Comparison of ENCODE assay signal across 20 cellular contexts in the genomic region with DNA sequence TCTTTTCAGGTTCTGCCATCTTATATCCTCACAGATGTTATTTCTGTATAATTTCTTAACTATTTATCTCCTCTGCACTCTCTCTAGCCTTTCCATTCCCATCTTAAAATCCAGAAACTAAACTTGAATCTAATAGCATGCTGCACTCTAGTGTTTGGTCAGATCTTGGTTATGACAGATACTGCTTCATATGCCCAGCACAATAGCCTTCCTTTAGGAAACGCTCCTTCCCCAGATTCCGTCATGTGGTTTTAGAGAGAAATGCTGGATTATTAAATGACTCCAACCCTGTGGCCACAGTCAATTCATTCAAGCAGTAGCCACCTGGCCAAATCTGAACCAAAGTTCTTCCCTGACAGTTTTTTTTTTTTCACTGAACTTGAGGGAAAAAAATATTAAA. TPM values are rescaled to one million over a fixed set of nuclear protein-coding genes. Genes with fewer than 3 reads are reported as not detected.
A peak's percentile ranks its signal among the peaks of the same experiment; 100 is the strongest.
DNase-seq lines count a peak whose midpoint lies in the region; ATAC-seq and TF ChIP-seq lines count a peak whose summit lies in the region.
"Had no signal": no experiment of that assay in that cellular context is flagged by ENCODE, and none has a peak within 500 bp of the region (broad histone marks: within the 10 kb centered on the region; RNA-seq: fewer than 3 reads in every experiment).

No MANE protein-coding gene starts in this region.

- H2AFZ ChIP-seq in SK-N-SH (ENCODE audit: low read depth) = no peak overlapping the region
- H2AFZ ChIP-seq: PC-9 had no signal

- POLR2A ChIA-PET in SK-N-SH (lab: Yijun Ruan, JAX) = no interaction called here

- no peak for TF ChIP-seq RAD21 in SK-N-SH (IDR thresholded peaks at IDR 0.05; ENCODE audit: low read length)

- CTCF ChIA-PET in SK-N-SH (lab: Yijun Ruan, JAX) = interaction anchor here (0.7 to 3.8 kb wide), 5 partner anchors 10 to 145 kb away, joined by 3 to 14 read pairs (median 3); a partner anchor contains a TSS

- no peaks in the 10 kb centered on the region for H3K36me3 ChIP-seq in SK-N-SH (replicated peaks in 1 of 2; ENCODE audit: control insufficient read depth in 1 of 2, insufficient read depth in 2 of 2, low read length in 1 of 2)
- H3K36me3 ChIP-seq: neutrophil, right atrium auricular region, tibial artery had no signal

- no peak for TF ChIP-seq EP300 in SK-N-SH (IDR thresholded peaks at IDR 0.05; ENCODE audit: borderline replicate concordance in 1 of 2, low read depth in 1 of 2, low read length in 1 of 2)

- H3K79me2 ChIP-seq in SK-N-SH (ENCODE audit: insufficient read depth) = no peaks in the 10 kb centered on the region

- H3K27me3 ChIP-seq in SK-N-SH (ENCODE audit: insufficient read depth) = no peaks in the 10 kb centered on the region
- H3K27me3 ChIP-seq: neutrophil, right atrium auricular region, tibial artery had no signal

- H3F3A ChIP-seq in SK-N-SH (replicated peaks; ENCODE audit: insufficient read depth) = no peaks in the 10 kb centered on the region

- no peaks in the 10 kb centered on the region for H3K9me3 ChIP-seq in SK-N-SH
- H3K9me3 ChIP-seq: neutrophil, right atrium auricular region, tibial artery had no signal

- WGBS in SK-N-SH (ENCODE audit: low lambda C conversion rate) = 82% methylated on average over 2 of the region's 2 CpGs

- H3K4me3 ChIP-seq in SK-N-SH (ENCODE audit: low read depth in 2 of 2, low read length in 1 of 2) (no peak overlapping the region), LNCaP clone FGC (ENCODE audit: low read depth, low read length) (no peak overlapping the region)
- H3K4me3 ChIP-seq: coronary artery, PC-9, right atrium auricular region, tibial artery had no signal

- DNase-seq in SK-N-SH (no peak), LNCaP clone FGC (ENCODE audit: low read depth) (no peak), amniotic epithelial cell (ENCODE audit: low read depth) (peak; percentile 43), myocyte (ENCODE audit: low read depth) (peak; percentile 22), NCI-H128 (lab: John Stamatoyannopoulos, UW; ENCODE audit: unreplicated experiment) (no peak), SIG-M5 treated with dmso at 0.1 percent for 504 hours (lab: John Stamatoyannopoulos, UW; ENCODE audit: unreplicated experiment) (no peak), SHP77 treated with DMSO at 0.1 percent for 48 hours (lab: John Stamatoyannopoulos, UW) (no peak)
- DNase-seq: 8988T; activated CD4-positive, alpha-beta T cell treated with anti-CD3 and anti-CD28 coated beads, Interleukin-2, amount 50 U/mL, for 4 hours; aorta; NCI-H1105 treated with DMSO at 0.1 percent for 48 hours; NCI-H526 treated with DMSO at 0.1 percent for 48 hours; PC-9; stimulated activated naive B cell treated with anti-CD40 and anti-IgM and Interleukin-4, amounts not matched to agents 10 μg/mL and 1 μg/mL and 100 μg/mL, for 72 hours; tibial artery had no signal

- H3K9me2 ChIP-seq in SK-N-SH = no peaks in the 10 kb centered on the region

- H3K9ac ChIP-seq in SK-N-SH = no peak overlapping the region

- no peak overlapping the region for H3K27ac ChIP-seq in SK-N-SH (ENCODE audit: low read depth in 2 of 2, low read length in 1 of 2)
- H3K27ac ChIP-seq: coronary artery, neutrophil, PC-9, right atrium auricular region, tibial artery had no signal

- no peaks in the 10 kb centered on the region for H3K4me1 ChIP-seq in SK-N-SH (ENCODE audit: control insufficient read depth in 1 of 2, insufficient read depth in 2 of 2, low read depth in 1 of 2, low read length in 1 of 2)
- H3K4me1 ChIP-seq: right atrium auricular region, tibial artery had no signal

- H4K20me1 ChIP-seq in SK-N-SH (ENCODE audit: insufficient read depth) = no peaks in the 10 kb centered on the region

- ATAC-seq in SK-N-SH treated with all-trans-retinoic acid at 6 μM for 48 hours = no peak
- ATAC-seq: stimulated activated naive B cell treated with anti-CD40 and anti-IgM and Interleukin-4, amounts not matched to agents 10 μg/mL and 1 μg/mL and 100 μg/mL, for 72 hours had no signal

- TF ChIP-seq CTCF in SK-N-SH (IDR thresholded peaks at IDR 0.05) (peak; percentile 30), LNCaP clone FGC (IDR thresholded peaks at IDR 0.05; ENCODE audit: control insufficient read depth, extremely low read depth, insufficient read depth) (0 out of 2 replicates have a peak, but pooled peaks have one; percentile 9)

- no peak overlapping the region for H3K4me2 ChIP-seq in SK-N-SH
- H3K4me2 ChIP-seq: PC-9 had no signal

TF ChIP-seq in SK-N-SH, 30 proteins besides CTCF, POLR2A, EP300 and RAD21 (continues in another document):
- no peak for TF ChIP-seq TCF12 (IDR thresholded peaks at IDR 0.05)
- TF ChIP-seq, protein P1, sequence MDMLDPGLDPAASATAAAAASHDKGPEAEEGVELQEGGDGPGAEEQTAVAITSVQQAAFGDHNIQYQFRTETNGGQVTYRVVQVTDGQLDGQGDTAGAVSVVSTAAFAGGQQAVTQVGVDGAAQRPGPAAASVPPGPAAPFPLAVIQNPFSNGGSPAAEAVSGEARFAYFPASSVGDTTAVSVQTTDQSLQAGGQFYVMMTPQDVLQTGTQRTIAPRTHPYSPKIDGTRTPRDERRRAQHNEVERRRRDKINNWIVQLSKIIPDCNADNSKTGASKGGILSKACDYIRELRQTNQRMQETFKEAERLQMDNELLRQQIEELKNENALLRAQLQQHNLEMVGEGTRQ (IDR thresholded peaks at IDR 0.05; ENCODE audit: borderline replicate concordance, low read depth, low read length) = no peak
- no peak for TF ChIP-seq FOSL2 (IDR thresholded peaks at IDR 0.05; ENCODE audit: borderline replicate concordance, low read depth)
- TF ChIP-seq, protein P2, sequence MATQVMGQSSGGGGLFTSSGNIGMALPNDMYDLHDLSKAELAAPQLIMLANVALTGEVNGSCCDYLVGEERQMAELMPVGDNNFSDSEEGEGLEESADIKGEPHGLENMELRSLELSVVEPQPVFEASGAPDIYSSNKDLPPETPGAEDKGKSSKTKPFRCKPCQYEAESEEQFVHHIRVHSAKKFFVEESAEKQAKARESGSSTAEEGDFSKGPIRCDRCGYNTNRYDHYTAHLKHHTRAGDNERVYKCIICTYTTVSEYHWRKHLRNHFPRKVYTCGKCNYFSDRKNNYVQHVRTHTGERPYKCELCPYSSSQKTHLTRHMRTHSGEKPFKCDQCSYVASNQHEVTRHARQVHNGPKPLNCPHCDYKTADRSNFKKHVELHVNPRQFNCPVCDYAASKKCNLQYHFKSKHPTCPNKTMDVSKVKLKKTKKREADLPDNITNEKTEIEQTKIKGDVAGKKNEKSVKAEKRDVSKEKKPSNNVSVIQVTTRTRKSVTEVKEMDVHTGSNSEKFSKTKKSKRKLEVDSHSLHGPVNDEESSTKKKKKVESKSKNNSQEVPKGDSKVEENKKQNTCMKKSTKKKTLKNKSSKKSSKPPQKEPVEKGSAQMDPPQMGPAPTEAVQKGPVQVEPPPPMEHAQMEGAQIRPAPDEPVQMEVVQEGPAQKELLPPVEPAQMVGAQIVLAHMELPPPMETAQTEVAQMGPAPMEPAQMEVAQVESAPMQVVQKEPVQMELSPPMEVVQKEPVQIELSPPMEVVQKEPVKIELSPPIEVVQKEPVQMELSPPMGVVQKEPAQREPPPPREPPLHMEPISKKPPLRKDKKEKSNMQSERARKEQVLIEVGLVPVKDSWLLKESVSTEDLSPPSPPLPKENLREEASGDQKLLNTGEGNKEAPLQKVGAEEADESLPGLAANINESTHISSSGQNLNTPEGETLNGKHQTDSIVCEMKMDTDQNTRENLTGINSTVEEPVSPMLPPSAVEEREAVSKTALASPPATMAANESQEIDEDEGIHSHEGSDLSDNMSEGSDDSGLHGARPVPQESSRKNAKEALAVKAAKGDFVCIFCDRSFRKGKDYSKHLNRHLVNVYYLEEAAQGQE (IDR thresholded peaks at IDR 0.05; ENCODE audit: low read depth, low read length) = no peak
- TF ChIP-seq FOXJ3 (CRISPR knock-in tag; IDR thresholded peaks at IDR 0.05) = no peak

TF ChIP-seq in SK-N-SH treated with all-trans-retinoic acid at 6 μM for 48 hours, 23 proteins besides CTCF, POLR2A, EP300 and RAD21 (continues in another document):
- TF ChIP-seq, protein P3, sequence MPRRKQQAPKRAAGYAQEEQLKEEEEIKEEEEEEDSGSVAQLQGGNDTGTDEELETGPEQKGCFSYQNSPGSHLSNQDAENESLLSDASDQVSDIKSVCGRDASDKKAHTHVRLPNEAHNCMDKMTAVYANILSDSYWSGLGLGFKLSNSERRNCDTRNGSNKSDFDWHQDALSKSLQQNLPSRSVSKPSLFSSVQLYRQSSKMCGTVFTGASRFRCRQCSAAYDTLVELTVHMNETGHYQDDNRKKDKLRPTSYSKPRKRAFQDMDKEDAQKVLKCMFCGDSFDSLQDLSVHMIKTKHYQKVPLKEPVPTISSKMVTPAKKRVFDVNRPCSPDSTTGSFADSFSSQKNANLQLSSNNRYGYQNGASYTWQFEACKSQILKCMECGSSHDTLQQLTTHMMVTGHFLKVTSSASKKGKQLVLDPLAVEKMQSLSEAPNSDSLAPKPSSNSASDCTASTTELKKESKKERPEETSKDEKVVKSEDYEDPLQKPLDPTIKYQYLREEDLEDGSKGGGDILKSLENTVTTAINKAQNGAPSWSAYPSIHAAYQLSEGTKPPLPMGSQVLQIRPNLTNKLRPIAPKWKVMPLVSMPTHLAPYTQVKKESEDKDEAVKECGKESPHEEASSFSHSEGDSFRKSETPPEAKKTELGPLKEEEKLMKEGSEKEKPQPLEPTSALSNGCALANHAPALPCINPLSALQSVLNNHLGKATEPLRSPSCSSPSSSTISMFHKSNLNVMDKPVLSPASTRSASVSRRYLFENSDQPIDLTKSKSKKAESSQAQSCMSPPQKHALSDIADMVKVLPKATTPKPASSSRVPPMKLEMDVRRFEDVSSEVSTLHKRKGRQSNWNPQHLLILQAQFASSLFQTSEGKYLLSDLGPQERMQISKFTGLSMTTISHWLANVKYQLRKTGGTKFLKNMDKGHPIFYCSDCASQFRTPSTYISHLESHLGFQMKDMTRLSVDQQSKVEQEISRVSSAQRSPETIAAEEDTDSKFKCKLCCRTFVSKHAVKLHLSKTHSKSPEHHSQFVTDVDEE (CRISPR knock-in tag; IDR thresholded peaks at IDR 0.05) = no peak
- no peak for TF ChIP-seq TOX (CRISPR knock-in tag; IDR thresholded peaks at IDR 0.05; ENCODE audit: borderline replicate concordance)
- no peak for TF ChIP-seq ZNF70 (CRISPR knock-in tag; IDR thresholded peaks at IDR 0.05)
- no peak for TF ChIP-seq ISL1 (CRISPR knock-in tag; IDR thresholded peaks at IDR 0.05)
- TF ChIP-seq ZFP3 (CRISPR knock-in tag; IDR thresholded peaks at IDR 0.05) = no peak
- TF ChIP-seq ZFP30 (CRISPR knock-in tag; IDR thresholded peaks at IDR 0.05) = no peak
- no peak for TF ChIP-seq RARB (CRISPR knock-in tag; IDR thresholded peaks at IDR 0.05)
- TF ChIP-seq ZNF565 (CRISPR knock-in tag; conservative IDR thresholded peaks at IDR 0.05; ENCODE audit: low read depth) = no peak

RNA-seq across cellular contexts. Expression of a gene that starts 19.4 kb away (rescaled TPM):
- polyA plus RNA-seq in SK-N-SH (2012; rRNA removed) = 0.03 and 0.10 TPM in 2 replicates
- polyA plus RNA-seq in SK-N-SH (2012; cell fraction: cytosol; rRNA removed) = 0.06 and 0.09 TPM in 2 replicates
- 0.13 and 0.15 TPM in 2 replicates for polyA plus RNA-seq in SK-N-SH (2012; cell fraction: nucleus; rRNA removed)
- 0.05 and 0.27 TPM in 2 replicates for total RNA-seq in myocyte
- polyA plus RNA-seq in myocyte (2012) = 0.05 TPM
- total RNA-seq: LHCN-M2 had no signal

Comparison
In these comparisons a context has a peak if more than half of its experiments do, and no peak if none do; other contexts are left out.
1. DNase-seq: peak in amniotic epithelial cell (single experiment) and myocyte (single experiment); none in SK-N-SH (single experiment), LNCaP clone FGC (single experiment), NCI-H128 (single experiment), SIG-M5 treated with dmso at 0.1 percent for 504 hours (single experiment) and SHP77 treated with DMSO at 0.1 percent for 48 hours (single experiment).